Comparison of ENCODE assay signal across 1 cellular context in genomic region chr12:53998900-53999236, GRCh38.
TF ChIP-seq lines count a peak whose summit lies in the region.

No MANE protein-coding gene starts in this region.

TF ChIP-seq in A549, 52 proteins besides CTCF, POLR2A, EP300 and RAD21:
- TF ChIP-seq, protein P1, sequence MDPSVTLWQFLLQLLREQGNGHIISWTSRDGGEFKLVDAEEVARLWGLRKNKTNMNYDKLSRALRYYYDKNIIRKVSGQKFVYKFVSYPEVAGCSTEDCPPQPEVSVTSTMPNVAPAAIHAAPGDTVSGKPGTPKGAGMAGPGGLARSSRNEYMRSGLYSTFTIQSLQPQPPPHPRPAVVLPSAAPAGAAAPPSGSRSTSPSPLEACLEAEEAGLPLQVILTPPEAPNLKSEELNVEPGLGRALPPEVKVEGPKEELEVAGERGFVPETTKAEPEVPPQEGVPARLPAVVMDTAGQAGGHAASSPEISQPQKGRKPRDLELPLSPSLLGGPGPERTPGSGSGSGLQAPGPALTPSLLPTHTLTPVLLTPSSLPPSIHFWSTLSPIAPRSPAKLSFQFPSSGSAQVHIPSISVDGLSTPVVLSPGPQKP (IDR thresholded peaks at IDR 0.05; ENCODE audit: low read depth, low read length): no peak
- TF ChIP-seq RCOR1 (IDR thresholded peaks at IDR 0.05; ENCODE audit: low read depth, low read length): no peak
- TF ChIP-seq, protein P2, sequence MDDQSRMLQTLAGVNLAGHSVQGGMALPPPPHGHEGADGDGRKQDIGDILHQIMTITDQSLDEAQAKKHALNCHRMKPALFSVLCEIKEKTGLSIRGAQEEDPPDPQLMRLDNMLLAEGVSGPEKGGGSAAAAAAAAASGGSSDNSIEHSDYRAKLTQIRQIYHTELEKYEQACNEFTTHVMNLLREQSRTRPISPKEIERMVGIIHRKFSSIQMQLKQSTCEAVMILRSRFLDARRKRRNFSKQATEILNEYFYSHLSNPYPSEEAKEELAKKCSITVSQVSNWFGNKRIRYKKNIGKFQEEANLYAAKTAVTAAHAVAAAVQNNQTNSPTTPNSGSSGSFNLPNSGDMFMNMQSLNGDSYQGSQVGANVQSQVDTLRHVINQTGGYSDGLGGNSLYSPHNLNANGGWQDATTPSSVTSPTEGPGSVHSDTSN (IDR thresholded peaks at IDR 0.05): no peak
- no peak for TF ChIP-seq NFE2L2 (conservative IDR thresholded peaks at IDR 0.05; ENCODE audit: low read length)
- TF ChIP-seq KDM1A (IDR thresholded peaks at IDR 0.05; ENCODE audit: low read depth): no peak
- no peak for TF ChIP-seq HOXB5 (CRISPR knock-in tag; IDR thresholded peaks at IDR 0.05)
- TF ChIP-seq CEBPB (IDR thresholded peaks at IDR 0.05): no peak
- TF ChIP-seq MAZ (IDR thresholded peaks at IDR 0.05; ENCODE audit: borderline replicate concordance, low read depth, low read length): no peak
- no peak for TF ChIP-seq BHLHE40 (IDR thresholded peaks at IDR 0.05; ENCODE audit: low read depth, low read length)
- TF ChIP-seq ZC3H11A (IDR thresholded peaks at IDR 0.05): no peak
- no peak for TF ChIP-seq FOSL2 (IDR thresholded peaks at IDR 0.05)
- no peak for TF ChIP-seq FOSL2 (CRISPR knock-in tag; IDR thresholded peaks at IDR 0.05)
- TF ChIP-seq, protein P3, sequence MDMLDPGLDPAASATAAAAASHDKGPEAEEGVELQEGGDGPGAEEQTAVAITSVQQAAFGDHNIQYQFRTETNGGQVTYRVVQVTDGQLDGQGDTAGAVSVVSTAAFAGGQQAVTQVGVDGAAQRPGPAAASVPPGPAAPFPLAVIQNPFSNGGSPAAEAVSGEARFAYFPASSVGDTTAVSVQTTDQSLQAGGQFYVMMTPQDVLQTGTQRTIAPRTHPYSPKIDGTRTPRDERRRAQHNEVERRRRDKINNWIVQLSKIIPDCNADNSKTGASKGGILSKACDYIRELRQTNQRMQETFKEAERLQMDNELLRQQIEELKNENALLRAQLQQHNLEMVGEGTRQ (IDR thresholded peaks at IDR 0.05): no peak
- TF ChIP-seq, protein P4, sequence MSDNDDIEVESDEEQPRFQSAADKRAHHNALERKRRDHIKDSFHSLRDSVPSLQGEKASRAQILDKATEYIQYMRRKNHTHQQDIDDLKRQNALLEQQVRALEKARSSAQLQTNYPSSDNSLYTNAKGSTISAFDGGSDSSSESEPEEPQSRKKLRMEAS (IDR thresholded peaks at IDR 0.05): no peak
- TF ChIP-seq NR3C1 (IDR thresholded peaks at IDR 0.05): no peak
- TF ChIP-seq HES2 (IDR thresholded peaks at IDR 0.05): no peak
- TF ChIP-seq SMC3 (IDR thresholded peaks at IDR 0.05): no peak
- TF ChIP-seq BCL3 (IDR thresholded peaks at IDR 0.05): no peak
- TF ChIP-seq MAFK (IDR thresholded peaks at IDR 0.05; ENCODE audit: partially characterized antibody): no peak
- no peak for TF ChIP-seq CBX8 (IDR thresholded peaks at IDR 0.05)
